Comparison of ENCODE assay signal across 1 cellular context in the genomic region with DNA sequence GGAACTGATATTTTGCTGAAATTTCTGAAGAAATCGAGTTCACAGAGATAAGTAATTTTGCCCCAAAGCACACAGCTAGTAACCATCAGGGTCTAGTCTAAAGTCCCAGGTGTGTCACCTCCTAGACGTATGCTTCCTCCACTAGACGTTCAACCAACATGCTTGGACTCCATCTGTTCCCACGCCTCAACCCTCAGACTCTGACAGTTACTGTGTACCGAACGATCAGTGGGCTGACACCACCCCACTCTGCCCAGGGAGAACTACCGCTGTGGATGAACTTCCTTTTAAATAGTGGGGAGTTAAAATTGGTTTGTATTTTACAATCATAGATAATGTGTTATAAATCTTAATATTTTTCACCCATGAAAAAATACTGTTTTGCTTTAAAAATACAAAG.
TF ChIP-seq lines count a peak whose summit lies in the region.

No MANE protein-coding gene starts in this region.

TF ChIP-seq in HepG2, 621 proteins besides CTCF, POLR2A, EP300 and RAD21 (continued from another document):
- TF ChIP-seq, protein P1, sequence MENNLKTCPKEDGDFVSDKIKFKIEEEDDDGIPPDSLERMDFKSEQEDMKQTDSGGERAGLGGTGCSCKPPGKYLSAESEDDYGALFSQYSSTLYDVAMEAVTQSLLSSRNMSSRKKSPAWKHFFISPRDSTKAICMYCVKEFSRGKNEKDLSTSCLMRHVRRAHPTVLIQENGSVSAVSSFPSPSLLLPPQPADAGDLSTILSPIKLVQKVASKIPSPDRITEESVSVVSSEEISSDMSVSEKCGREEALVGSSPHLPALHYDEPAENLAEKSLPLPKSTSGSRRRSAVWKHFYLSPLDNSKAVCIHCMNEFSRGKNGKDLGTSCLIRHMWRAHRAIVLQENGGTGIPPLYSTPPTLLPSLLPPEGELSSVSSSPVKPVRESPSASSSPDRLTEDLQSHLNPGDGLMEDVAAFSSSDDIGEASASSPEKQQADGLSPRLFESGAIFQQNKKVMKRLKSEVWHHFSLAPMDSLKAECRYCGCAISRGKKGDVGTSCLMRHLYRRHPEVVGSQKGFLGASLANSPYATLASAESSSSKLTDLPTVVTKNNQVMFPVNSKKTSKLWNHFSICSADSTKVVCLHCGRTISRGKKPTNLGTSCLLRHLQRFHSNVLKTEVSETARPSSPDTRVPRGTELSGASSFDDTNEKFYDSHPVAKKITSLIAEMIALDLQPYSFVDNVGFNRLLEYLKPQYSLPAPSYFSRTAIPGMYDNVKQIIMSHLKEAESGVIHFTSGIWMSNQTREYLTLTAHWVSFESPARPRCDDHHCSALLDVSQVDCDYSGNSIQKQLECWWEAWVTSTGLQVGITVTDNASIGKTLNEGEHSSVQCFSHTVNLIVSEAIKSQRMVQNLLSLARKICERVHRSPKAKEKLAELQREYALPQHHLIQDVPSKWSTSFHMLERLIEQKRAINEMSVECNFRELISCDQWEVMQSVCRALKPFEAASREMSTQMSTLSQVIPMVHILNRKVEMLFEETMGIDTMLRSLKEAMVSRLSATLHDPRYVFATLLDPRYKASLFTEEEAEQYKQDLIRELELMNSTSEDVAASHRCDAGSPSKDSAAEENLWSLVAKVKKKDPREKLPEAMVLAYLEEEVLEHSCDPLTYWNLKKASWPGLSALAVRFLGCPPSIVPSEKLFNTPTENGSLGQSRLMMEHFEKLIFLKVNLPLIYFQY (CRISPR knock-in tag; IDR thresholded peaks at IDR 0.05; ENCODE audit: borderline replicate concordance), result no peak
